1 cellular context compared by ENCODE assay signal in the genomic region with DNA sequence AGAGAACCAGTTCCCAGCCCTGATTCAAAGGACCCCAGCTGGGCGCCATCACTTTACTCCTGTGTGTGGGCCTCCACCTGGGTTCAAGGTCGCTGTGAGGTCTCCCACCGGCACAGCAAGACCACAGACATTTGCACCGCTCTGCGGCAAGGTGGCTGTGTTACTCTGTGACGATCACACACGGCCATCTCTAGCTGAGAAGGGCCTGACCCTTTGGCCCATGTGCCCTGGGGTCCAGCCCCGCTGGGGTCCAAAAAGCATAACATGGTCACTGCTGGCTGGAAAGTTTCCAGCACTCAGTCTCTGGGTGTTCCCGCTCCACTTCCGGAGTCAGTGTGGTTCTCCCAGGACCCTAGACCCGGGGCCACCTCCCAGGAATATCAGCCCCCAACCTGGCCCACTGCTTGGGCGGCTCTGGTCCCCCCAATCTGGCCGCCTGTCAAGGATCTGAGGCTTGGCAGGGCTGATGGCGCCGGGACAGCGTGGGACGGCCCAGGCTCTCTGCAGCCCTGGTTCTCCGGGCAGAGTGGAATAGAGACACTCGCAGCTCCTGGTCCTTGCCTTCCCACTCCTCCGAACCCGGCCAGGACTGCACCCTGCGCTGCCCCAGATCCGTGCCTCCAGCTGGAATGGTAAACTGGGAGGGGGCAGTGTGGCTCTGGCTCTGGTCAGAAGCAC.
TF ChIP-seq lines count a peak whose summit lies in the region.

No MANE protein-coding gene starts in this region.

TF ChIP-seq in HepG2, 621 proteins besides CTCF, POLR2A, EP300 and RAD21:
- TF ChIP-seq ESRRA (CRISPR knock-in tag; IDR thresholded peaks at IDR 0.05; ENCODE audit: low read depth), result no peak
- no peak for TF ChIP-seq TAF15 (IDR thresholded peaks at IDR 0.05; ENCODE audit: low read depth, low read length, poor library complexity, severe bottlenecking)
- TF ChIP-seq HNF4A (CRISPR knock-in tag; IDR thresholded peaks at IDR 0.05), result peak; percentile 21; the same call in 1 of the 2 replicates
- TF ChIP-seq NPAS2 (CRISPR knock-in tag; IDR thresholded peaks at IDR 0.05; ENCODE audit: borderline replicate concordance), result no peak
- 0 out of 2 replicates have a peak, but pooled peaks have one; percentile 17 for TF ChIP-seq ZFX (CRISPR knock-in tag; IDR thresholded peaks at IDR 0.05; ENCODE audit: low read depth)
- TF ChIP-seq ZNF501 (CRISPR knock-in tag; IDR thresholded peaks at IDR 0.05), result peak; percentile 37; the same call in 1 of the 2 replicates
- 0 out of 2 replicates have a peak, but pooled peaks have one; percentile 20 for TF ChIP-seq NR2C2 (CRISPR knock-in tag; IDR thresholded peaks at IDR 0.05; ENCODE audit: borderline replicate concordance)
- no peak for TF ChIP-seq ZNF816 (CRISPR knock-in tag; IDR thresholded peaks at IDR 0.05; ENCODE audit: borderline replicate concordance)
